In the genomic region with DNA sequence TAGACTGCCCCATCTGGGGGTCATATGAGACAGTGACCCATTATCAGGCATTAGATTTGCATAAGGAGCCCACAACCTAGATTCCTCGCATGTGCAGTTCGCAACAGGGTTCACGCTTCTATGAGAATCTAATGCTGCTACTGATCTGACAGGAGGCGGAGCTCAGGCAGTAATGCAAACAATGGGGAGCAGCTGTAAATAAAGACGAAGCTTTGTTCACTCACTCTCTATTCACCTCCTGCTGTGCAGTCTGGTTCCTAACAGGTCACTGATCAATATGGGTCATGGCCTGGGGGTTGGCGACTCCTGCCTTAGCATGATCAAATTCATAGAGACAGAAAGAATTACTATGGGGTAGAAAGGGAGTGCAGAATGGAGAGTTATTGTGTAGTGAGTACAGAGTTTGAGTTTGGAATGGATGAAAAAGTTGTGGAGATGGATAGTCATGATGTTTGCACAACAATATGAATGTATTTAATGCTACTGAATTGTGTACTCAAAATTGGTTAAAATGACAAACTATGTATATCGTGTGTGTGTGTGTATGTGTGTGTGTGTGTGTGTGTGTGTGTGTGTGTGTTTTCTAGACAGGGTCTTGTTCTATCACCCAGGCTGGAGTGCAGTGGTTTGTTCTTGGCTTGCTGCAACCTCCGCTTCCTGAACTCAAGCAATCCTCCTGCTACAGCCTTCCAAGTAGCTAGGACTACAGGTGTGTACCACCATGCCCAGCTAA, we compare ENCODE assay signal across 25 cellular contexts. TPM values are rescaled to one million over a fixed set of nuclear protein-coding genes. Genes with fewer than 3 reads are reported as not detected.
DNase-seq lines count a peak whose midpoint lies in the region; ATAC-seq lines count a peak whose summit lies in the region.
"Had no signal": no experiment of that assay in that cellular context is flagged by ENCODE, and none has a peak within 500 bp of the region (broad histone marks: within the 10 kb centered on the region; RNA-seq: fewer than 3 reads in every experiment).

No MANE protein-coding gene starts in this region.

- no peak overlapping the region for H3K9ac ChIP-seq in neuronal stem cell (ENCODE audit: low read depth, low read length, poor library complexity)
- H3K9ac ChIP-seq: parathyroid adenoma had no signal

- H4K91ac ChIP-seq in neuronal stem cell (ENCODE audit: low read depth, low read length, poor library complexity), result no peak overlapping the region

- no peak overlapping the region for H3K18ac ChIP-seq in neuronal stem cell (ENCODE audit: low read length)

- intact Hi-C loops in activated CD4-positive, alpha-beta T cell treated with anti-CD3 and anti-CD28 coated beads, Interleukin-2, amount 10 ng/mL, durations not matched to agents 24 days and 14 days (cut with micrococcal nuclease), result no loop called here

- H3K4ac ChIP-seq in neuronal stem cell (ENCODE audit: low read length), result no peak overlapping the region

- DNase-seq in NCI-H2171 treated with DMSO at 0.1 percent for 48 hours (lab: John Stamatoyannopoulos, UW) (peak; percentile 20), NCI-H2171 (lab: John Stamatoyannopoulos, UW) (no peak), NCI-H128 (lab: John Stamatoyannopoulos, UW; ENCODE audit: unreplicated experiment) (peak; percentile 22), NCI-H774 (lab: John Stamatoyannopoulos, UW) (peak; percentile 33), neuronal stem cell (ENCODE audit: low spot score) (peak; percentile 67)
- no peak for DNase-seq in activated CD4-positive, alpha-beta T cell treated with anti-CD3 and anti-CD28 coated beads, Interleukin-2, amount 10 ng/mL, durations not matched to agents 24 days and 14 days
- DNase-seq in activated effector memory CD4-positive, alpha-beta T cell treated with anti-CD3 and anti-CD28 coated beads, Interleukin-2, amount 50 U/mL, for 16 hours, result no peak
- DNase-seq: activated CD4-positive, alpha-beta T cell treated with anti-CD3 and anti-CD28 coated beads for 36 hours; activated naive CD8-positive, alpha-beta T cell treated with anti-CD3 and anti-CD28 coated beads, Interleukin-2, amount 10 ng/mL, durations not matched to agents 7 days and 5 days; colonic mucosa; H7; head of caudate nucleus; Kasumi-1; left cardiac atrium; mesenchymal stem cell; naive thymus-derived CD4-positive, alpha-beta T cell; NCI-H1092 treated with DMSO at 0.1 percent for 48 hours; NCI-H524 treated with DMSO at 0.1 percent for 48 hours; stimulated activated CD4-positive, alpha-beta T cell treated with anti-CD3 and anti-CD28 coated beads, Interleukin-1b, Interleukin-23, amount 100 ng/mL, for 48 hours; T-helper 1 cell had no signal

- no peak overlapping the region for H3K4me3 Mint-ChIP-seq in activated CD4-positive, alpha-beta T cell treated with anti-CD3 and anti-CD28 coated beads, Interleukin-2, amount 10 ng/mL, durations not matched to agents 24 days and 14 days
- H3K4me3 Mint-ChIP-seq: activated CD4-positive, alpha-beta T cell treated with anti-CD3 and anti-CD28 coated beads for 36 hours; activated naive CD8-positive, alpha-beta T cell treated with anti-CD3 and anti-CD28 coated beads, Interleukin-2, amount 10 ng/mL, durations not matched to agents 7 days and 5 days; activated T-helper 17 cell treated with anti-CD3 and anti-CD28 coated beads, Interleukin-2, amount 50 U/mL, for 72 hours; naive thymus-derived CD4-positive, alpha-beta T cell; stimulated activated memory B cell treated with anti-CD40 and anti-IgM and Interleukin-4, amounts not matched to agents 10 μg/mL and 1 μg/mL and 100 μg/mL, for 72 hours had no signal

- peak overlapping the region; percentile 13 for H3K4me2 ChIP-seq in neuronal stem cell (ENCODE audit: insufficient read depth, low read length, poor library complexity, severe bottlenecking)

- H4K8ac ChIP-seq in neuronal stem cell (ENCODE audit: low read depth, low read length), result no peak overlapping the region

- no peak overlapping the region for H3K23ac ChIP-seq in neuronal stem cell (ENCODE audit: low read depth, low read length, poor library complexity)

- no peak overlapping the region for H3K27ac ChIP-seq in neuronal stem cell (replicated peaks; ENCODE audit: low read length)
- H3K27ac ChIP-seq: colonic mucosa, parathyroid adenoma, thoracic aorta had no signal

- no peak overlapping the region for H2BK15ac ChIP-seq in neuronal stem cell (ENCODE audit: low read length)

- H2BK120ac ChIP-seq in neuronal stem cell (ENCODE audit: low read depth, low read length), result no peak overlapping the region

- H3K79me1 ChIP-seq in neuronal stem cell (ENCODE audit: low read depth, low read length), result no peaks in the 10 kb centered on the region

- H2AK5ac ChIP-seq in neuronal stem cell (ENCODE audit: low read depth, low read length), result no peak overlapping the region

- no peak for ATAC-seq in SK-N-SH treated with all-trans-retinoic acid at 6 μM for 48 hours
- ATAC-seq: activated CD4-positive, alpha-beta T cell treated with anti-CD3 and anti-CD28 coated beads for 36 hours; activated T-helper 17 cell treated with anti-CD3 and anti-CD28 coated beads, Interleukin-2, amount 50 U/mL, for 72 hours; left cardiac atrium; naive thymus-derived CD4-positive, alpha-beta T cell; stimulated activated memory B cell treated with anti-CD40 and anti-IgM and Interleukin-4, amounts not matched to agents 10 μg/mL and 1 μg/mL and 100 μg/mL, for 72 hours had no signal

- no peak overlapping the region for H2AFZ ChIP-seq in neuronal stem cell (ENCODE audit: low read length)
- H2AFZ ChIP-seq: parathyroid adenoma had no signal

- H3K4me1 Mint-ChIP-seq in activated CD4-positive, alpha-beta T cell treated with anti-CD3 and anti-CD28 coated beads, Interleukin-2, amount 10 ng/mL, durations not matched to agents 24 days and 14 days, result peaks cover 9% of the 10 kb centered on the region
- H3K4me1 Mint-ChIP-seq: activated T-helper 17 cell treated with anti-CD3 and anti-CD28 coated beads, Interleukin-2, amount 50 U/mL, for 72 hours had no signal

- H3K36me3 ChIP-seq in neuronal stem cell (replicated peaks in 1 of 2; ENCODE audit: control insufficient read depth in 2 of 2, insufficient read depth in 2 of 2, low read length in 2 of 2), result no peaks in the 10 kb centered on the region
- H3K36me3 ChIP-seq: colonic mucosa, thoracic aorta had no signal

- no peaks in the 10 kb centered on the region for H3K9me3 Mint-ChIP-seq in activated CD4-positive, alpha-beta T cell treated with anti-CD3 and anti-CD28 coated beads, Interleukin-2, amount 10 ng/mL, durations not matched to agents 24 days and 14 days
- H3K9me3 Mint-ChIP-seq: activated naive CD8-positive, alpha-beta T cell treated with anti-CD3 and anti-CD28 coated beads, Interleukin-2, amount 10 ng/mL, durations not matched to agents 7 days and 5 days; activated T-helper 17 cell treated with anti-CD3 and anti-CD28 coated beads, Interleukin-2, amount 50 U/mL, for 72 hours; stimulated activated memory B cell treated with anti-CD40 and anti-IgM and Interleukin-4, amounts not matched to agents 10 μg/mL and 1 μg/mL and 100 μg/mL, for 72 hours had no signal

- no peak overlapping the region for H3K4me3 ChIP-seq in neuronal stem cell (ENCODE audit: low read length in 2 of 2)
- H3K4me3 ChIP-seq: colonic mucosa, thoracic aorta had no signal

- peaks cover 3% of the 10 kb centered on the region for H3K27me3 Mint-ChIP-seq in activated CD4-positive, alpha-beta T cell treated with anti-CD3 and anti-CD28 coated beads, Interleukin-2, amount 10 ng/mL, durations not matched to agents 24 days and 14 days
- H3K27me3 Mint-ChIP-seq: activated CD4-positive, alpha-beta T cell treated with anti-CD3 and anti-CD28 coated beads for 36 hours; activated T-helper 17 cell treated with anti-CD3 and anti-CD28 coated beads, Interleukin-2, amount 50 U/mL, for 72 hours; naive thymus-derived CD4-positive, alpha-beta T cell; stimulated activated memory B cell treated with anti-CD40 and anti-IgM and Interleukin-4, amounts not matched to agents 10 μg/mL and 1 μg/mL and 100 μg/mL, for 72 hours had no signal

- no peaks in the 10 kb centered on the region for H3K36me3 Mint-ChIP-seq in activated CD4-positive, alpha-beta T cell treated with anti-CD3 and anti-CD28 coated beads, Interleukin-2, amount 10 ng/mL, durations not matched to agents 24 days and 14 days (ENCODE audit: low read depth)
- H3K36me3 Mint-ChIP-seq: activated naive CD8-positive, alpha-beta T cell treated with anti-CD3 and anti-CD28 coated beads, Interleukin-2, amount 10 ng/mL, durations not matched to agents 7 days and 5 days; stimulated activated memory B cell treated with anti-CD40 and anti-IgM and Interleukin-4, amounts not matched to agents 10 μg/mL and 1 μg/mL and 100 μg/mL, for 72 hours had no signal

- peaks cover 3 to 6% of the 10 kb centered on the region in 2 donors for H3K4me1 ChIP-seq in neuronal stem cell (ENCODE audit: control insufficient read depth in 2 of 2, insufficient read depth in 1 of 2, low read depth in 1 of 2, low read length in 2 of 2)
- H3K4me1 ChIP-seq: colonic mucosa, parathyroid adenoma had no signal

- no CpG with 5 or more reads among the region's 8 CpGs for WGBS in neuronal stem cell (ENCODE audit: extremely low coverage in 2 of 2, insufficient read length in 2 of 2, insufficient replicate concordance in 1 of 2), 2 donors

- peaks cover 0 to 20% (median 0%) of the 10 kb centered on the region in 3 experiments for H3K27me3 ChIP-seq in neuronal stem cell (ENCODE audit: control insufficient read depth in 3 of 3, insufficient read depth in 3 of 3, low read depth in 1 of 3, low read length in 3 of 3)
- H3K27me3 ChIP-seq: colonic mucosa had no signal

- no peak overlapping the region for H3K14ac ChIP-seq in neuronal stem cell (ENCODE audit: low read length)

- H2BK5ac ChIP-seq in neuronal stem cell (ENCODE audit: low read length), result no peak overlapping the region

- H2BK12ac ChIP-seq in neuronal stem cell (ENCODE audit: low read length), result no peak overlapping the region

- no peaks in the 10 kb centered on the region for H3K9me3 ChIP-seq in neuronal stem cell (replicated peaks in 1 of 2; ENCODE audit: control insufficient read depth in 2 of 2, insufficient read depth in 1 of 2, low read depth in 1 of 2, low read length in 2 of 2)
- H3K9me3 ChIP-seq: colonic mucosa, thoracic aorta had no signal

- H3K27ac Mint-ChIP-seq in activated CD4-positive, alpha-beta T cell treated with anti-CD3 and anti-CD28 coated beads, Interleukin-2, amount 10 ng/mL, durations not matched to agents 24 days and 14 days, result no peak overlapping the region
- H3K27ac Mint-ChIP-seq: activated CD4-positive, alpha-beta T cell treated with anti-CD3 and anti-CD28 coated beads for 36 hours; activated naive CD8-positive, alpha-beta T cell treated with anti-CD3 and anti-CD28 coated beads, Interleukin-2, amount 10 ng/mL, durations not matched to agents 7 days and 5 days; activated T-helper 17 cell treated with anti-CD3 and anti-CD28 coated beads, Interleukin-2, amount 50 U/mL, for 72 hours; naive thymus-derived CD4-positive, alpha-beta T cell; stimulated activated memory B cell treated with anti-CD40 and anti-IgM and Interleukin-4, amounts not matched to agents 10 μg/mL and 1 μg/mL and 100 μg/mL, for 72 hours had no signal

RNA-seq across cellular contexts. Expression of a gene that starts 42.2 kb away (rescaled TPM):
- 129 TPM for polyA plus RNA-seq in neuronal stem cell (2013, experiment 1 of 2)
- 132 TPM for polyA plus RNA-seq in neuronal stem cell (2013, experiment 2 of 2)
- total RNA-seq in activated CD4-positive, alpha-beta T cell treated with anti-CD3 and anti-CD28 coated beads, Interleukin-2, amount 10 ng/mL, durations not matched to agents 24 days and 14 days, result 48.0 and 50.0 TPM in 2 replicates

RNA-seq across cellular contexts. Expression of a gene that starts 43.3 kb away (rescaled TPM):
- polyA plus RNA-seq in neuronal stem cell (2013, experiment 1 of 2), result 130 TPM
- polyA plus RNA-seq in neuronal stem cell (2013, experiment 2 of 2), result 134 TPM
- total RNA-seq in activated CD4-positive, alpha-beta T cell treated with anti-CD3 and anti-CD28 coated beads, Interleukin-2, amount 10 ng/mL, durations not matched to agents 24 days and 14 days, result 43.0 and 44.8 TPM in 2 replicates

RNA-seq across cellular contexts. Expression of a gene that starts 43.6 kb away (rescaled TPM):
- 12.9 TPM for polyA plus RNA-seq in neuronal stem cell (2013, experiment 1 of 2)
- 12.8 TPM for polyA plus RNA-seq in neuronal stem cell (2013, experiment 2 of 2)
- total RNA-seq in activated CD4-positive, alpha-beta T cell treated with anti-CD3 and anti-CD28 coated beads, Interleukin-2, amount 10 ng/mL, durations not matched to agents 24 days and 14 days, result 3.9 and 4.3 TPM in 2 replicates

Comparison
In these comparisons a context has a peak if more than half of its experiments do, and no peak if none do; other contexts are left out.
1. DNase-seq: peak in NCI-H2171 treated with DMSO at 0.1 percent for 48 hours (single experiment), NCI-H128 (single experiment), NCI-H774 (single experiment) and neuronal stem cell (single experiment); none in NCI-H2171 (single experiment), activated CD4-positive, alpha-beta T cell treated with anti-CD3 and anti-CD28 coated beads, Interleukin-2, amount 10 ng/mL, durations not matched to agents 24 days and 14 days (single experiment) and activated effector memory CD4-positive, alpha-beta T cell treated with anti-CD3 and anti-CD28 coated beads, Interleukin-2, amount 50 U/mL, for 16 hours (single experiment).